In genomic region chr10:44878704-44879530, GRCh38 we compare ENCODE assay signal across 8 cellular contexts. TPM values are rescaled to one million over a fixed set of nuclear protein-coding genes. Genes with fewer than 3 reads are reported as not detected.
DNase-seq lines count a peak whose midpoint lies in the region; ATAC-seq and TF ChIP-seq lines count a peak whose summit lies in the region.

No MANE protein-coding gene starts in this region.

- H3K4me1 ChIP-seq in A673 (ENCODE audit: insufficient read depth, low read length, poor library complexity, severe bottlenecking) (peaks cover 9% of the 10 kb centered on the region), Panc1 (ENCODE audit: control insufficient read depth, insufficient read depth, low read length) (peaks cover 9% of the 10 kb centered on the region)

- peaks cover 0 to 41% (median 40%) of the 10 kb centered on the region in 3 donors for H3K27me3 Mint-ChIP-seq in naive B cell

- H3K36me3 ChIP-seq in A673 (ENCODE audit: insufficient read depth, low read length, poor library complexity, severe bottlenecking) (no peaks in the 10 kb centered on the region), Panc1 (ENCODE audit: control insufficient read depth, insufficient read depth, low read length) (no peaks in the 10 kb centered on the region)

- no peaks in the 10 kb centered on the region for H3K36me3 Mint-ChIP-seq in naive B cell

- no TSS peak for BruUV-seq in A673 (replicated peaks; lab: Mats Ljungman, UMichigan)
- no TSS peak for BruUV-seq in Panc1 (replicated peaks; lab: Mats Ljungman, UMichigan)

- H3K27ac ChIP-seq in A673 (ENCODE audit: low read depth, low read length, poor library complexity, severe bottlenecking) (no peak overlapping the region), Panc1 (ENCODE audit: low read length) (peak overlapping the region; percentile 51; the same call in 1 of the 2 replicates)

- H3K4me3 ChIP-seq in A673 (ENCODE audit: low read depth, low read length, poor library complexity, severe bottlenecking), result peak overlapping the region; percentile 32
- peak overlapping the region; percentile 42 to 55 for H3K4me3 ChIP-seq in Panc1 (ENCODE audit: low read depth in 2 of 2, low read length in 2 of 2)
- peak overlapping the region; percentile 46 for H3K4me3 ChIP-seq in fibroblast of pulmonary artery (replicated peaks; ENCODE audit: low read depth, low read length)

- peaks cover 12 to 23% (median 21%) of the 10 kb centered on the region in 3 donors for H3K4me1 Mint-ChIP-seq in naive B cell

- intact Hi-C loops in A673 (cut with micrococcal nuclease; ENCODE audit: unreplicated experiment) (no loop called here), Panc1 (cut with micrococcal nuclease; ENCODE audit: unreplicated experiment) (no loop called here)

- ATAC-seq in GM19023 (IDR thresholded peaks at IDR 0.05; ENCODE audit: unreplicated experiment) (peak; percentile 87), HG03575 (IDR thresholded peaks at IDR 0.05; ENCODE audit: extremely low read depth, insufficient number of reproducible peaks, low FRiP score, unreplicated experiment) (peak; percentile 78), Panc1 (peak; percentile 95), naive B cell (ENCODE audit: low read depth in 2 of 2) (peak; percentile 78 to 86)

- peak overlapping the region in 7 of 8 donors; percentile 71 to 91 (median 86) for H3K4me3 Mint-ChIP-seq in naive B cell

- peak; percentile 46 for TF ChIP-seq CTCF in A673 (conservative IDR thresholded peaks at IDR 0.05; ENCODE audit: low read depth, low read length)
- no peak for TF ChIP-seq CTCF in Panc1 (IDR thresholded peaks at IDR 0.05)
- peak; percentile 12 for TF ChIP-seq CTCF in fibroblast of pulmonary artery (IDR thresholded peaks at IDR 0.05; ENCODE audit: low read length, missing control alignments)

- CTCF ChIA-PET in A673 (lab: Charles Lee) (interaction anchor here (0.6 to 1.3 kb wide), 2 partner anchors 46 to 152 kb away, joined by 4 read pairs; no protein-coding TSS in a partner anchor), Panc1 (lab: Charles Lee) (no interaction called here)

- no peaks in the 10 kb centered on the region for H3K9me3 Mint-ChIP-seq in naive B cell

- H3K27ac Mint-ChIP-seq in naive B cell, result peak overlapping the region in 2 of 6 donors; percentile 10 to 53

- no peaks in the 10 kb centered on the region for H3K27me3 ChIP-seq in A673 (replicated peaks; ENCODE audit: insufficient read depth, low read depth, low read length, poor library complexity)
- peaks cover 6% of the 10 kb centered on the region; the same call in 1 of the 2 replicates for H3K27me3 ChIP-seq in Panc1 (ENCODE audit: control insufficient read depth, insufficient read depth, low read length)

- H3K9me3 ChIP-seq in A673 (ENCODE audit: low read depth, low read length, poor library complexity, severe bottlenecking) (no peaks in the 10 kb centered on the region), Panc1 (ENCODE audit: control insufficient read depth, insufficient read depth, low read depth, low read length) (no peaks in the 10 kb centered on the region)

- POLR2A ChIA-PET in A673 (lab: Charles Lee; ENCODE audit: low non-redundant PET), result no interaction called here
- POLR2A ChIA-PET in Panc1 (lab: Charles Lee), result no interaction called here

- in situ Hi-C loops in Panc1 (cut with HindIII; ENCODE audit: low pct_unique_long_range_greater_than_20kb, low sequenced_read_pairs), result no loop called here

- DNase-seq in A673 (ENCODE audit: low spot score) (peak; percentile 90), Panc1 (ENCODE audit: low read depth, low spot score) (no peak), fibroblast of pulmonary artery (ENCODE audit: low read depth) (peak; percentile 87), naive B cell (peak; percentile 46)
- peak; percentile 58 for DNase-seq in activated T-helper 9 cell treated with anti-CD3 and anti-CD28 coated beads, Interleukin-2, amount 50 U/mL, for 16 hours (ENCODE audit: low read depth)
- peak; percentile 42 to 44 for DNase-seq in stimulated activated CD8-positive, alpha-beta memory T cell treated with anti-CD3 and anti-CD28 coated beads, Interleukin-7, amount 100 ng/mL, for 1 hour (ENCODE audit: low read depth in 2 of 2)

RNA-seq across cellular contexts. Expression of gene TMEM72, which starts 32.2 kb away (rescaled TPM):
- total RNA-seq in A673 (2021) (0.80 and 1.4 TPM in 2 replicates), Panc1 (2021; ENCODE audit: unreplicated experiment) (not detected)
- not detected for polyA plus RNA-seq in Panc1 (2012; ENCODE audit: insufficient read length)
- not detected for polyA plus RNA-seq in naive B cell (ENCODE audit: low read depth in 6 of 6)
